Comparison of ENCODE assay signal across 8 cellular contexts in the genomic region with DNA sequence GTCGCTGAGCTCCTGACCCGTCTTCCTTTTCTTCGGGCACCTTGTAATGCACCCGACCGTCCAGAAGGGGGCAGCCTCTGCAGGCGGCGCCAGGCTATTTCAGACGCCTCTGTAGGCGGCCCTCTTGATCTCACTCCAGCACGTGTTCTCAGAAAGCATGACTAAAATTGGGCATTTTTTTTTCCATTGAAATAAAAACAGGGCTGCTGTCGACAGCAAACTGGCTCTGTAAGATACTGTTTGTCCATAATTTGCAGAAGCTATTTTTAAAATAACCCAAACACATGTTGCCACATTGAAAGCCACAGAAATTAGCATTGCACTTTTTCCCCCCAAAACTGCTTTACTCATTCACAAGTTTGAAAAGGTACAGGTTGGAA.
DNase-seq lines count a peak whose midpoint lies in the region; ATAC-seq and TF ChIP-seq lines count a peak whose summit lies in the region.

No MANE protein-coding gene starts in this region.

- WGBS in sigmoid colon, 2 donors, result 14 to 74% methylated on average over 11 of the region's 11 CpGs

- TF ChIP-seq EP300 in sigmoid colon (IDR thresholded peaks at IDR 0.05), result peak in 1 of 4 donors; percentile 1

- DNase-seq in CD4-positive, alpha-beta T cell, result peak; percentile 65 to 81 (median 72)
- DNase-seq in HUDEP-2 (lab: John Stamatoyannopoulos, UW; ENCODE audit: unreplicated experiment in 76 of 76) (peak in 66 of 76 experiments; percentile 10 to 81 (median 56)), T-helper 2 cell (peak; percentile 51 to 86 (median 66)), adipocyte (ENCODE audit: low read depth) (peak; percentile 79), left ventricle myocardium inferior (peak; percentile 77), sigmoid colon (peak; percentile 94), NCI-H774 (lab: John Stamatoyannopoulos, UW) (no peak)

- H3K36me3 Mint-ChIP-seq in CD4-positive, alpha-beta T cell (ENCODE audit: low read depth), result peaks cover 36% of the 10 kb centered on the region

- no peak overlapping the region for H3K9ac ChIP-seq in adipocyte (ENCODE audit: low read length)

- POLR2A ChIA-PET in CD4-positive, alpha-beta T cell (lab: Charles Lee), result interaction anchor here (1.0 to 1.3 kb wide), 3 partner anchors 112 to 313 kb away, joined by 3 to 7 read pairs (median 4); a partner anchor contains a TSS

- H3K4me1 Mint-ChIP-seq in CD4-positive, alpha-beta T cell (ENCODE audit: low read depth), result peaks cover 22% of the 10 kb centered on the region

- TF ChIP-seq CTCF in CD4-positive, alpha-beta T cell (IDR thresholded peaks at IDR 0.05), result peak; percentile 99
- peak; percentile 99 for TF ChIP-seq CTCF in left ventricle myocardium inferior (IDR thresholded peaks at IDR 0.05; ENCODE audit: borderline replicate concordance)
- TF ChIP-seq CTCF in sigmoid colon (IDR thresholded peaks at IDR 0.05), result peak; percentile 87 to 98 (median 89)

- H3K4me1 ChIP-seq in adipocyte (ENCODE audit: control insufficient read depth, insufficient read depth, low read length) (peaks cover 8% of the 10 kb centered on the region), left ventricle myocardium inferior (peaks cover 11% of the 10 kb centered on the region), sigmoid colon (peaks cover 0 to 42% (median 26%) of the 10 kb centered on the region in 4 donors)

- CTCF ChIA-PET in CD4-positive, alpha-beta T cell (lab: Charles Lee), result interaction anchor here (0.6 to 2.3 kb wide), 56 partner anchors 9 to 805 kb away, joined by 3 to 30 read pairs (median 4); a partner anchor contains a TSS

- H3K27me3 ChIP-seq in CD4-positive, alpha-beta T cell (ENCODE audit: control insufficient read depth, insufficient read depth, low read length), result no peaks in the 10 kb centered on the region
- no peaks in the 10 kb centered on the region for H3K27me3 ChIP-seq in adipocyte (replicated peaks; ENCODE audit: control insufficient read depth, insufficient read depth, low read length)
- no peaks in the 10 kb centered on the region for H3K27me3 ChIP-seq in left ventricle myocardium inferior (ENCODE audit: low read depth)
- H3K27me3 ChIP-seq in sigmoid colon, result no peaks in the 10 kb centered on the region

- H3K4me3 Mint-ChIP-seq in CD4-positive, alpha-beta T cell, result no peak overlapping the region

- H3K27ac ChIP-seq in CD4-positive, alpha-beta T cell (ENCODE audit: low read depth, low read length), result no peak overlapping the region
- H3K27ac ChIP-seq in left ventricle myocardium inferior (replicated peaks) (no peak overlapping the region), sigmoid colon (peak overlapping the region; percentile 44 to 85 (median 62))

- H3K4me3 ChIP-seq in adipocyte (ENCODE audit: low read length) (no peak overlapping the region), left ventricle myocardium inferior (peak overlapping the region; percentile 32), sigmoid colon (no peak overlapping the region)

- no peaks in the 10 kb centered on the region for H3K36me3 ChIP-seq in adipocyte (ENCODE audit: control insufficient read depth, insufficient read depth, low read length, severe bottlenecking)
- H3K36me3 ChIP-seq in left ventricle myocardium inferior, result no peaks in the 10 kb centered on the region
- peaks cover 0 to 8% (median 3%) of the 10 kb centered on the region in 4 donors for H3K36me3 ChIP-seq in sigmoid colon

- H3K9me3 Mint-ChIP-seq in CD4-positive, alpha-beta T cell, result no peaks in the 10 kb centered on the region

- TF ChIP-seq POLR2A in sigmoid colon (IDR thresholded peaks at IDR 0.05), result no peak

- intact Hi-C loops in CD4-positive, alpha-beta T cell (cut with DNase I, micrococcal nuclease), result loop anchor here (1.0 to 5.0 kb wide), 4 partner anchors 60 to 916 kb away; a partner anchor contains a TSS
- intact Hi-C loops in left ventricle myocardium inferior (cut with micrococcal nuclease), result no loop called here
- intact Hi-C loops in sigmoid colon (cut with DNase I), result loop anchor here (2.0 kb wide), 1 partner anchor 202 kb away; no protein-coding TSS in a partner anchor

- no peaks in the 10 kb centered on the region for H3K27me3 Mint-ChIP-seq in CD4-positive, alpha-beta T cell

- peak; percentile 97 for ATAC-seq in CD4-positive, alpha-beta T cell (ENCODE audit: poor library complexity)
- ATAC-seq in GM19452 (IDR thresholded peaks at IDR 0.05; ENCODE audit: unreplicated experiment), result peak; percentile 81

- peak overlapping the region; percentile 46 for H3K27ac Mint-ChIP-seq in CD4-positive, alpha-beta T cell

- H3K9me3 ChIP-seq in CD4-positive, alpha-beta T cell (ENCODE audit: control insufficient read depth, low read length), result no peaks in the 10 kb centered on the region
- H3K9me3 ChIP-seq in adipocyte (ENCODE audit: control insufficient read depth, low read length) (peaks cover 5% of the 10 kb centered on the region), left ventricle myocardium inferior (replicated peaks) (peaks cover 10% of the 10 kb centered on the region), sigmoid colon (peaks cover 0 to 5% (median 2%) of the 10 kb centered on the region in 4 donors)

Comparison
In these comparisons a context has a peak if more than half of its experiments do, and no peak if none do; other contexts are left out.
1. H3K27ac ChIP-seq: peak in sigmoid colon (4 of 4); none in CD4-positive, alpha-beta T cell (single experiment) and left ventricle myocardium inferior (single experiment).
2. Peak in every context shown above with its lines, with median percentiles within 50 percentile points of each other: CTCF ChIP-seq.